8 cellular contexts compared by ENCODE assay signal in genomic region chr1:199243423-199244061, GRCh38.
DNase-seq lines count a peak whose midpoint lies in the region; ATAC-seq and TF ChIP-seq lines count a peak whose summit lies in the region.

No MANE protein-coding gene starts in this region.

- H3K9me3 ChIP-seq in mucosa of descending colon (no peaks in the 10 kb centered on the region), stomach (no peaks in the 10 kb centered on the region)

- TF ChIP-seq CTCF in GM13976 (IDR thresholded peaks at IDR 0.05; ENCODE audit: borderline replicate concordance, control extremely low read depth, extremely low read depth, insufficient read depth, missing control alignments) (peak; percentile 87), dorsolateral prefrontal cortex (IDR thresholded peaks at IDR 0.05 in 54 of 56, conservative IDR thresholded peaks at IDR 0.05 in 2 of 56; ENCODE audit: low read depth in 1 of 56, partially characterized antibody in 56 of 56) (peak in 54 of 56 donors; percentile 35 to 91 (median 70)), mucosa of descending colon (IDR thresholded peaks at IDR 0.05) (peak; percentile 27), stomach (IDR thresholded peaks at IDR 0.05) (peak in 4 of 7 experiments; percentile 16 to 54 (median 29))

- TF ChIP-seq EP300 in stomach (IDR thresholded peaks at IDR 0.05) = no peak

- no peak for TF ChIP-seq POLR2A in stomach (IDR thresholded peaks at IDR 0.05)

- H3K27ac ChIP-seq in dorsolateral prefrontal cortex = peak overlapping the region in 7 of 59 donors; percentile 3 to 39 (median 17)
- no peak overlapping the region for H3K27ac ChIP-seq in stomach

- intact Hi-C loops in dorsolateral prefrontal cortex (cut with DNase I) = loop anchor here (5.0 to 10.0 kb wide), 3 partner anchors 306 to 481 kb away; no protein-coding TSS in a partner anchor
- intact Hi-C loops in mucosa of descending colon (cut with DNase I, micrococcal nuclease) = no loop called here
- intact Hi-C loops in stomach (cut with DNase I; ENCODE audit: low total_unique reads) = no loop called here

- no peaks in the 10 kb centered on the region for H3K36me3 ChIP-seq in mucosa of descending colon (ENCODE audit: low read depth)
- H3K36me3 ChIP-seq in stomach = no peaks in the 10 kb centered on the region

- H3K4me3 ChIP-seq in dorsolateral prefrontal cortex (peak overlapping the region in 4 of 59 donors; percentile 19 to 32 (median 26)), mucosa of descending colon (no peak overlapping the region), stomach (no peak overlapping the region)

- ATAC-seq in HG02763 (IDR thresholded peaks at IDR 0.05; ENCODE audit: unreplicated experiment) (peak; percentile 99), mucosa of descending colon (peak; percentile 82)

- 80 to 89% (median 87%) methylated on average over 9 to 11 of the region's 11 CpGs for WGBS in stomach, 5 donors

- peaks cover 0 to 4% (median 0%) of the 10 kb centered on the region in 45 donors for H3K27me3 ChIP-seq in dorsolateral prefrontal cortex
- no peaks in the 10 kb centered on the region for H3K27me3 ChIP-seq in stomach

- in situ Hi-C loops in GM13976 (cut with MboI; ENCODE audit: low sequenced_read_pairs, unreplicated experiment) = loop anchor here (10.0 kb wide), 1 partner anchor 469 kb away; no protein-coding TSS in a partner anchor

- no peaks in the 10 kb centered on the region for H3K4me1 ChIP-seq in mucosa of descending colon (ENCODE audit: low read depth)
- H3K4me1 ChIP-seq in stomach = peaks cover 0 to 9% (median 7%) of the 10 kb centered on the region in 4 donors

- DNase-seq in A172 (ENCODE audit: low spot score) (peak; percentile 64), GM13976 (ENCODE audit: low spot score) (peak; percentile 68), NCI-H146 (lab: John Stamatoyannopoulos, UW) (peak; percentile 52), dorsolateral prefrontal cortex (peak; percentile 7 to 82 (median 71)), mucosa of descending colon (peak; percentile 58 to 66 (median 58)), stomach (peak; percentile 61)
- peak; percentile 52 to 63 for DNase-seq in activated CD4-positive, alpha-beta T cell treated with anti-CD3 and anti-CD28 coated beads for 4 hours

Comparison
In these comparisons a context has a peak if more than half of its experiments do, and no peak if none do; other contexts are left out.
1. CTCF ChIP-seq: peak in every context shown above with its lines; median percentile 87 in GM13976; 70 in dorsolateral prefrontal cortex; 29 in stomach; 27 in mucosa of descending colon.
2. intact Hi-C loops: an anchor here in dorsolateral prefrontal cortex (5.0 to 10.0 kb wide); none called in mucosa of descending colon and stomach.